ENCODE assay signal across 11 cellular contexts in genomic region chr5:10364186-10364689, GRCh38. TPM values are rescaled to one million over a fixed set of nuclear protein-coding genes. Genes with fewer than 3 reads are reported as not detected.
A peak's percentile ranks its signal among the peaks of the same experiment; 100 is the strongest.
DNase-seq lines count a peak whose midpoint lies in the region; ATAC-seq and TF ChIP-seq lines count a peak whose summit lies in the region.
"Had no signal": no experiment of that assay in that cellular context is flagged by ENCODE, and none has a peak within 500 bp of the region (broad histone marks: within the 10 kb centered on the region; RNA-seq: fewer than 3 reads in every experiment).

No MANE protein-coding gene starts in this region.

- H3K9me3 Mint-ChIP-seq in MCF 10A (ENCODE audit: unreplicated experiment) (no peaks in the 10 kb centered on the region), type B pancreatic cell (peaks cover 6% of the 10 kb centered on the region)

- ATAC-seq in GM21447 (IDR thresholded peaks at IDR 0.05; ENCODE audit: unreplicated experiment) (no peak), GM18867 (IDR thresholded peaks at IDR 0.05; ENCODE audit: unreplicated experiment) (no peak), HG02610 (IDR thresholded peaks at IDR 0.05; ENCODE audit: unreplicated experiment) (no peak)

- POLR2A ChIA-PET in MCF 10A (lab: Yijun Ruan, JAX): interaction anchor here (1.0 to 7.2 kb wide), 3 partner anchors 11 to 84 kb away, joined by 3 to 99 read pairs (median 15); partner anchors contain the start of gene MARCHF6

- no peak for TF ChIP-seq POLR2A in breast epithelium (IDR thresholded peaks at IDR 0.05)

- H3K36me3 ChIP-seq in breast epithelium: no peaks in the 10 kb centered on the region

- intact Hi-C loops in MCF 10A (cut with micrococcal nuclease): no loop called here
- intact Hi-C loops in breast epithelium (cut with DNase I; ENCODE audit: low total_unique reads): no loop called here

- H3K4me1 Mint-ChIP-seq in MCF 10A (ENCODE audit: insufficient read depth, unreplicated experiment) (peaks cover 37% of the 10 kb centered on the region), type B pancreatic cell (ENCODE audit: unreplicated experiment) (peaks cover 20% of the 10 kb centered on the region)

- H3K36me3 Mint-ChIP-seq in MCF 10A (ENCODE audit: insufficient read depth, unreplicated experiment) (peaks cover 19% of the 10 kb centered on the region), type B pancreatic cell (peaks cover 30% of the 10 kb centered on the region)

- H3K27me3 ChIP-seq in breast epithelium: no peaks in the 10 kb centered on the region

- H3K27ac Mint-ChIP-seq in MCF 10A (ENCODE audit: low read depth, unreplicated experiment) (no peak overlapping the region), type B pancreatic cell (no peak overlapping the region)

- no peaks in the 10 kb centered on the region for H3K27me3 Mint-ChIP-seq in MCF 10A (ENCODE audit: insufficient read depth, unreplicated experiment)
- H3K27me3 Mint-ChIP-seq in type B pancreatic cell: no peaks in the 10 kb centered on the region

- CTCF ChIA-PET in MCF 10A (lab: Yijun Ruan, JAX): interaction anchor here (0.6 to 1.6 kb wide), 4 partner anchors 60 to 82 kb away, joined by 3 to 6 read pairs (median 4); no protein-coding TSS in a partner anchor

- no peaks in the 10 kb centered on the region for H3K9me3 ChIP-seq in breast epithelium

- BruUV-seq in MCF 10A (replicated peaks; lab: Mats Ljungman, UMichigan): no TSS peak

- no peak overlapping the region for H3K4me3 Mint-ChIP-seq in MCF 10A (ENCODE audit: unreplicated experiment)
- H3K4me3 Mint-ChIP-seq in type B pancreatic cell: no peak overlapping the region

- peaks cover 0 to 4% of the 10 kb centered on the region in 2 donors for H3K4me1 ChIP-seq in breast epithelium

- H3K4me3 ChIP-seq in breast epithelium (no peak overlapping the region), choroid plexus epithelial cell (ENCODE audit: low read depth, low read length) (no peak overlapping the region)

- peak; percentile 43 for DNase-seq in MCF 10A (ENCODE audit: unreplicated experiment)
- no peak for DNase-seq in breast epithelium (ENCODE audit: low spot score in 2 of 2)
- DNase-seq in NCI-H146 (lab: John Stamatoyannopoulos, UW): peak; percentile 19
- no peak for DNase-seq in choroid plexus epithelial cell (ENCODE audit: low read depth)
- no peak for DNase-seq in type B pancreatic cell (ENCODE audit: extremely low spot score, unreplicated experiment)
- DNase-seq: activated CD4-positive, alpha-beta T cell treated with anti-CD3 and anti-CD28 coated beads, Interleukin-2, amount 50 U/mL, for 1 hour; H7; NCI-H1092 treated with DMSO at 0.1 percent for 48 hours had no signal

- peak; percentile 9 for TF ChIP-seq CTCF in MCF 10A (IDR thresholded peaks at IDR 0.05; ENCODE audit: unreplicated experiment)
- TF ChIP-seq CTCF in breast epithelium (IDR thresholded peaks at IDR 0.05): no peak
- peak; percentile 27 for TF ChIP-seq CTCF in choroid plexus epithelial cell (conservative IDR thresholded peaks at IDR 0.05; ENCODE audit: low read depth, low read length)
- TF ChIP-seq CTCF in type B pancreatic cell (conservative IDR thresholded peaks at IDR 0.05): peak; percentile 18

- H3K27ac ChIP-seq in breast epithelium: no peak overlapping the region

RNA-seq across cellular contexts. Expression of gene MARCHF6, which starts 10.7 kb away (rescaled TPM):
- total RNA-seq in MCF 10A (2022): 118 and 131 TPM in 2 replicates
- total RNA-seq in breast epithelium: 100 to 1,000 TPM in 2 of 3 donors, 10 to 100 TPM in 1; 90.8 to 123 (median 121) TPM
- 132 and 199 TPM in 2 replicates for total RNA-seq in type B pancreatic cell (ENCODE audit: low replicate concordance)

RNA-seq across cellular contexts. Expression of gene CMBL, which starts 56.5 kb away (rescaled TPM):
- total RNA-seq in MCF 10A (2022): 17.6 and 24.9 TPM in 2 replicates
- total RNA-seq in breast epithelium: 1 to 10 TPM; 8.2 to 9.4 (median 9.2) TPM
- total RNA-seq in type B pancreatic cell (ENCODE audit: low replicate concordance): 12.1 and 32.9 TPM in 2 replicates

Comparison
In these comparisons a context has a peak if more than half of its experiments do, and no peak if none do; other contexts are left out.
1. DNase-seq: peak in MCF 10A (single experiment) and NCI-H146 (single experiment); none in breast epithelium (0 of 2), choroid plexus epithelial cell (single experiment) and type B pancreatic cell (single experiment).
2. CTCF ChIP-seq: peak in MCF 10A (single experiment), choroid plexus epithelial cell (single experiment) and type B pancreatic cell (single experiment); none in breast epithelium (0 of 3).